ENCODE assay signal across 8 cellular contexts in genomic region chr18:48975221-48975816, GRCh38. TPM values are rescaled to one million over a fixed set of nuclear protein-coding genes. Genes with fewer than 3 reads are reported as not detected.
DNase-seq lines count a peak whose midpoint lies in the region; ATAC-seq, FAIRE-seq and TF ChIP-seq lines count a peak whose summit lies in the region.

No MANE protein-coding gene starts in this region.

- H3K9me3 ChIP-seq in Caco-2 (no peaks in the 10 kb centered on the region), right cardiac atrium (ENCODE audit: control insufficient read depth, low read length) (no peaks in the 10 kb centered on the region), small intestine (ENCODE audit: control insufficient read depth, low read depth) (no peaks in the 10 kb centered on the region)

- POLR2A ChIA-PET in Caco-2 (lab: Charles Lee), result interaction anchor here (0.6 kb wide), 1 partner anchor 611 kb away, joined by 3 read pairs; no protein-coding TSS in a partner anchor
- POLR2A ChIA-PET in activated CD4-positive, alpha-beta memory T cell treated with anti-CD3 and anti-CD28 coated beads, Interleukin-2, amount 10 ng/mL, durations not matched to agents 7 days and 5 days (lab: Charles Lee), result no interaction called here

- intact Hi-C loops in Caco-2 (cut with micrococcal nuclease; ENCODE audit: unreplicated experiment), result no loop called here
- intact Hi-C loops in right cardiac atrium (cut with DNase I), result no loop called here

- no peaks in the 10 kb centered on the region for H3K36me3 Mint-ChIP-seq in Caco-2 (ENCODE audit: insufficient read depth, unreplicated experiment)
- peaks cover 3% of the 10 kb centered on the region for H3K36me3 Mint-ChIP-seq in activated CD4-positive, alpha-beta memory T cell treated with anti-CD3 and anti-CD28 coated beads, Interleukin-2, amount 10 ng/mL, durations not matched to agents 7 days and 5 days (ENCODE audit: low read depth)

- H3K9me3 Mint-ChIP-seq in Caco-2 (ENCODE audit: unreplicated experiment), result no peaks in the 10 kb centered on the region
- H3K9me3 Mint-ChIP-seq in activated CD4-positive, alpha-beta memory T cell treated with anti-CD3 and anti-CD28 coated beads, Interleukin-2, amount 10 ng/mL, durations not matched to agents 7 days and 5 days, result no peaks in the 10 kb centered on the region

- no peaks in the 10 kb centered on the region for H3K36me3 ChIP-seq in Caco-2 (ENCODE audit: control insufficient read depth, insufficient read depth, low read length)
- no peaks in the 10 kb centered on the region for H3K36me3 ChIP-seq in small intestine (ENCODE audit: control insufficient read depth in 2 of 2, insufficient read depth in 2 of 2, low read length in 2 of 2)

- CTCF ChIA-PET in Caco-2 (lab: Charles Lee), result interaction anchor here (0.7 kb wide), 1 partner anchor 17 kb away, joined by 3 read pairs; no protein-coding TSS in a partner anchor
- CTCF ChIA-PET in activated CD4-positive, alpha-beta memory T cell treated with anti-CD3 and anti-CD28 coated beads, Interleukin-2, amount 10 ng/mL, durations not matched to agents 7 days and 5 days (lab: Charles Lee), result no interaction called here

- H3K4me1 ChIP-seq in Caco-2 (peaks cover 6% of the 10 kb centered on the region), right cardiac atrium (ENCODE audit: control insufficient read depth, insufficient read depth, low read length) (peaks cover 2% of the 10 kb centered on the region), small intestine (ENCODE audit: control insufficient read depth in 2 of 2, insufficient read depth in 1 of 2, low read depth in 1 of 2, low read length in 1 of 2) (peaks cover 0 to 1% of the 10 kb centered on the region in 2 donors)

- BruUV-seq in Caco-2 (replicated peaks; lab: Mats Ljungman, UMichigan), result no TSS peak

- 3% methylated on average over 56 of the region's 56 CpGs for WGBS in right cardiac atrium
- 2 to 4% (median 3%) methylated on average over 32 to 56 of the region's 56 CpGs for WGBS in small intestine, 3 donors

- no peak for FAIRE-seq in small intestine (lab: Jason Lieb, UNC)

- peak overlapping the region; percentile 27 for H3K4me3 ChIP-seq in Caco-2 (ENCODE audit: low read depth, low read length)
- peak overlapping the region; percentile 96 for H3K4me3 ChIP-seq in right cardiac atrium (ENCODE audit: low read length)
- H3K4me3 ChIP-seq in small intestine (ENCODE audit: low read depth in 1 of 2, low read length in 2 of 2), result peak overlapping the region; percentile 51 to 82

- H3K4me1 Mint-ChIP-seq in Caco-2 (ENCODE audit: low read depth, unreplicated experiment), result no peaks in the 10 kb centered on the region
- peaks cover 12% of the 10 kb centered on the region for H3K4me1 Mint-ChIP-seq in activated CD4-positive, alpha-beta memory T cell treated with anti-CD3 and anti-CD28 coated beads, Interleukin-2, amount 10 ng/mL, durations not matched to agents 7 days and 5 days

- no peak overlapping the region for H3K4me3 Mint-ChIP-seq in Caco-2 (ENCODE audit: unreplicated experiment)
- H3K4me3 Mint-ChIP-seq in activated CD4-positive, alpha-beta memory T cell treated with anti-CD3 and anti-CD28 coated beads, Interleukin-2, amount 10 ng/mL, durations not matched to agents 7 days and 5 days, result peak overlapping the region; percentile 73

- no peak overlapping the region for H3K27ac Mint-ChIP-seq in Caco-2 (ENCODE audit: unreplicated experiment)
- H3K27ac Mint-ChIP-seq in activated CD4-positive, alpha-beta memory T cell treated with anti-CD3 and anti-CD28 coated beads, Interleukin-2, amount 10 ng/mL, durations not matched to agents 7 days and 5 days, result no peak overlapping the region

- TF ChIP-seq CTCF in Caco-2 (IDR thresholded peaks at IDR 0.05; ENCODE audit: insufficient read depth in 1 of 2, low read depth in 1 of 2, low read length in 1 of 2, severe bottlenecking in 1 of 2, unreplicated experiment in 1 of 2), result no peak

- H3K27me3 ChIP-seq in Caco-2 (replicated peaks; ENCODE audit: control insufficient read depth, insufficient read depth, low read length) (no peaks in the 10 kb centered on the region), right cardiac atrium (ENCODE audit: control insufficient read depth, insufficient read depth) (no peaks in the 10 kb centered on the region), small intestine (ENCODE audit: control insufficient read depth in 2 of 2, insufficient read depth in 2 of 2, low read length in 2 of 2) (no peaks in the 10 kb centered on the region)

- DNase-seq in Caco-2 (no peak), right cardiac atrium (peak in 2 of 3 donors; percentile 73 to 74), small intestine (no peak), KG1 (lab: John Stamatoyannopoulos, UW) (no peak), D341Med (ENCODE audit: low spot score) (no peak), OCI-M2 (lab: John Stamatoyannopoulos, UW; ENCODE audit: unreplicated experiment) (no peak)
- no peak for DNase-seq in activated CD4-positive, alpha-beta memory T cell treated with anti-CD3 and anti-CD28 coated beads, Interleukin-2, amount 10 ng/mL, durations not matched to agents 7 days and 5 days

- H3K27ac ChIP-seq in right cardiac atrium (ENCODE audit: low read length), result peak overlapping the region; percentile 71
- H3K27ac ChIP-seq in small intestine (ENCODE audit: low read depth in 1 of 2, low read length in 1 of 2), result peak overlapping the region; percentile 32 to 88

- ATAC-seq in HG02588 (IDR thresholded peaks at IDR 0.05; ENCODE audit: unreplicated experiment) (peak; percentile 9), right cardiac atrium (peak; percentile 45)

- no peaks in the 10 kb centered on the region for H3K27me3 Mint-ChIP-seq in Caco-2 (ENCODE audit: insufficient read depth, unreplicated experiment)
- H3K27me3 Mint-ChIP-seq in activated CD4-positive, alpha-beta memory T cell treated with anti-CD3 and anti-CD28 coated beads, Interleukin-2, amount 10 ng/mL, durations not matched to agents 7 days and 5 days, result peaks cover 52% of the 10 kb centered on the region

RNA-seq across cellular contexts. Expression of gene SMAD7, which starts 24.6 kb away (rescaled TPM):
- total RNA-seq in Caco-2 (2022) (9.3 and 9.5 TPM in 2 replicates), right cardiac atrium (10 to 100 TPM; 66.3 to 97.6 (median 94.3) TPM)
- total RNA-seq in activated CD4-positive, alpha-beta memory T cell treated with anti-CD3 and anti-CD28 coated beads, Interleukin-2, amount 10 ng/mL, durations not matched to agents 7 days and 5 days, result 10 to 100 TPM; 30.0 to 31.0 TPM
- polyA plus RNA-seq in right cardiac atrium (34.8 TPM), small intestine (10 to 100 TPM; 17.2 to 24.0 (median 18.3) TPM)

Comparison
In these comparisons a context has a peak if more than half of its experiments do, and no peak if none do; other contexts are left out.
1. DNase-seq: peak in right cardiac atrium (2 of 3); none in Caco-2 (0 of 2), activated CD4-positive, alpha-beta memory T cell treated with anti-CD3 and anti-CD28 coated beads, Interleukin-2, amount 10 ng/mL, durations not matched to agents 7 days and 5 days (single experiment), small intestine (single experiment), KG1 (single experiment), D341Med (single experiment) and OCI-M2 (single experiment).
2. H3K4me3 ChIP-seq: peak in every context shown above with its lines; median percentile 96 in right cardiac atrium; 66 in small intestine; 27 in Caco-2.